21 cellular contexts compared by ENCODE assay signal in the genomic region with DNA sequence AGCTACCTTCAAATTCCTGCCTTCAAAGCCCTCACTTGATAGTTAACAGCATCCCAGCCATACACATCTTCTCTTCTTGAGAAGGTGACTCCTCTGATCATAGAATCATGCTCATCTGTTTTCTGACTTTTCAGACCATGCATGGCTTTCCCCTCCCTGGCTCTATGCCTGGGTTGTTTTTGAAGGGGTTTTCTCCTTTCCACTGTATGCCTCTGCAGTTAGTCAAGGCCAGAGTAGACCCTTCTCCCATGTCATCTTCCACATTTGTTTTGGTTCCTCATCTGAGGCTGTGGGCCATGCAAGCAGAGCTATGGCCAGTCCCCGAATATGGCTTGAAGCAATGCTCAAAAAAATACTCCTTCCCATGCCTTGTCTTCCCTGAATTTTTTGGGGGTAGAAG. TPM values are rescaled to one million over a fixed set of nuclear protein-coding genes. Genes with fewer than 3 reads are reported as not detected.
DNase-seq lines count a peak whose midpoint lies in the region; ATAC-seq and TF ChIP-seq lines count a peak whose summit lies in the region.
"Had no signal": no experiment of that assay in that cellular context is flagged by ENCODE, and none has a peak within 500 bp of the region (broad histone marks: within the 10 kb centered on the region; RNA-seq: fewer than 3 reads in every experiment).

No MANE protein-coding gene starts in this region.

- no peak for TF ChIP-seq POLR2A in transverse colon (IDR thresholded peaks at IDR 0.05)

- TF ChIP-seq CTCF in GM13977 (IDR thresholded peaks at IDR 0.05; ENCODE audit: extremely low read depth, insufficient read depth, missing control alignments) (no peak), transverse colon (IDR thresholded peaks at IDR 0.05) (no peak)

- intact Hi-C loops in transverse colon (cut with DNase I; ENCODE audit: low total_unique reads): no loop called here

- no peaks in the 10 kb centered on the region for H3K27me3 Mint-ChIP-seq in stimulated activated naive CD8-positive, alpha-beta T cell treated with anti-CD3 and anti-CD28 coated beads, Interleukin-15, Interleukin-2, amounts not matched to agents 100 ng/mL and 50 ng/mL, for 24 hours
- no peaks in the 10 kb centered on the region for H3K27me3 Mint-ChIP-seq in stimulated activated naive CD8-positive, alpha-beta T cell treated with anti-CD3 and anti-CD28 coated beads, Interleukin-15, amount 100 ng/mL, for 72 hours
- H3K27me3 Mint-ChIP-seq: CD4-positive, CD25-positive, alpha-beta regulatory T cell had no signal

- no peaks in the 10 kb centered on the region for H3K36me3 ChIP-seq in transverse colon
- H3K36me3 ChIP-seq: MG63, SJSA1 had no signal

- no peaks in the 10 kb centered on the region for H3K9me3 Mint-ChIP-seq in stimulated activated naive CD8-positive, alpha-beta T cell treated with anti-CD3 and anti-CD28 coated beads, Interleukin-15, Interleukin-2, amounts not matched to agents 100 ng/mL and 50 ng/mL, for 24 hours
- no peaks in the 10 kb centered on the region for H3K9me3 Mint-ChIP-seq in stimulated activated naive CD8-positive, alpha-beta T cell treated with anti-CD3 and anti-CD28 coated beads, Interleukin-15, amount 100 ng/mL, for 72 hours
- H3K9me3 Mint-ChIP-seq: CD4-positive, CD25-positive, alpha-beta regulatory T cell had no signal

- H3K36me3 Mint-ChIP-seq in stimulated activated naive CD8-positive, alpha-beta T cell treated with anti-CD3 and anti-CD28 coated beads, Interleukin-15, Interleukin-2, amounts not matched to agents 100 ng/mL and 50 ng/mL, for 24 hours (ENCODE audit: low read depth): peaks cover 33% of the 10 kb centered on the region

- no peak overlapping the region for H3K4me3 Mint-ChIP-seq in stimulated activated naive CD8-positive, alpha-beta T cell treated with anti-CD3 and anti-CD28 coated beads, Interleukin-15, Interleukin-2, amounts not matched to agents 100 ng/mL and 50 ng/mL, for 24 hours
- H3K4me3 Mint-ChIP-seq in stimulated activated naive CD8-positive, alpha-beta T cell treated with anti-CD3 and anti-CD28 coated beads, Interleukin-15, amount 100 ng/mL, for 72 hours: no peak overlapping the region
- H3K4me3 Mint-ChIP-seq: CD4-positive, CD25-positive, alpha-beta regulatory T cell had no signal

- H3K27me3 ChIP-seq in transverse colon: no peaks in the 10 kb centered on the region
- H3K27me3 ChIP-seq: MG63, SJSA1 had no signal

- H3K9me3 ChIP-seq in transverse colon: no peaks in the 10 kb centered on the region
- H3K9me3 ChIP-seq: MG63, SJSA1 had no signal

- in situ Hi-C loops in GM13977 (cut with MboI; ENCODE audit: low pct_unique_long_range_greater_than_20kb, low sequenced_read_pairs, unreplicated experiment): no loop called here
- in situ Hi-C loops in transverse colon (cut with MboI; ENCODE audit: low pct_ligation_motif_present in 1 of 4, low pct_unique_long_range_greater_than_20kb in 1 of 4, low sequenced_read_pairs in 3 of 4): no loop called here

- DNase-seq in stimulated activated naive CD8-positive, alpha-beta T cell treated with anti-CD3 and anti-CD28 coated beads, Interleukin-15, amount 100 ng/mL, for 72 hours: no peak
- DNase-seq in GM13977 (ENCODE audit: low spot score) (peak; percentile 57), islet precursor cell (peak; percentile 12), transverse colon (no peak)
- DNase-seq in activated naive CD4-positive, alpha-beta T cell treated with anti-CD3 and anti-CD28 coated beads, Interleukin-2, amount 50 U/mL, for 16 hours: no peak
- DNase-seq in stimulated activated CD4-positive, alpha-beta T cell treated with anti-CD3 and anti-CD28 coated beads, Interleukin-12 subunit alpha, Interleukin-12 subunit beta, amount 100 ng/mL, for 4 hours: no peak
- DNase-seq: CD4-positive, CD25-positive, alpha-beta regulatory T cell; DMS53; H7; Karpas-422; MG63; NCI-H1092; NCI-H146; NCI-H2081 treated with DMSO at 0.1 percent for 48 hours; NCI-H510A; NCI-H774; PC-3 had no signal

- peaks cover 0 to 15% (median 2%) of the 10 kb centered on the region in 4 donors for H3K4me1 ChIP-seq in transverse colon
- H3K4me1 ChIP-seq: SJSA1 had no signal

- H3K27ac Mint-ChIP-seq in stimulated activated naive CD8-positive, alpha-beta T cell treated with anti-CD3 and anti-CD28 coated beads, Interleukin-15, Interleukin-2, amounts not matched to agents 100 ng/mL and 50 ng/mL, for 24 hours: peak overlapping the region; percentile 32
- no peak overlapping the region for H3K27ac Mint-ChIP-seq in stimulated activated naive CD8-positive, alpha-beta T cell treated with anti-CD3 and anti-CD28 coated beads, Interleukin-15, amount 100 ng/mL, for 72 hours

- no peak overlapping the region for H3K4me3 ChIP-seq in transverse colon
- H3K4me3 ChIP-seq: MG63, SJSA1 had no signal

- H3K4me1 Mint-ChIP-seq in stimulated activated naive CD8-positive, alpha-beta T cell treated with anti-CD3 and anti-CD28 coated beads, Interleukin-15, Interleukin-2, amounts not matched to agents 100 ng/mL and 50 ng/mL, for 24 hours (ENCODE audit: low read depth): peaks cover 17% of the 10 kb centered on the region
- H3K4me1 Mint-ChIP-seq in stimulated activated naive CD8-positive, alpha-beta T cell treated with anti-CD3 and anti-CD28 coated beads, Interleukin-15, amount 100 ng/mL, for 72 hours: peaks cover 27% of the 10 kb centered on the region

- WGBS in transverse colon (ENCODE audit: low coverage in 1 of 2), 2 donors: 78% methylated on average over 1 of the region's 1 CpG; no CpG with 5 or more reads in 1 of the 2 donors

- peak overlapping the region in 1 of 4 donors; percentile 34 for H3K27ac ChIP-seq in transverse colon
- H3K27ac ChIP-seq: RWPE1, SJSA1 had no signal

- TF ChIP-seq EP300 in transverse colon (IDR thresholded peaks at IDR 0.05; ENCODE audit: low read depth): no peak

- no peak for ATAC-seq in stimulated activated naive CD8-positive, alpha-beta T cell treated with anti-CD3 and anti-CD28 coated beads, Interleukin-15, amount 100 ng/mL, for 72 hours
- ATAC-seq: PC-3 had no signal

RNA-seq across cellular contexts. Expression of a gene that starts 14.3 kb away (rescaled TPM):
- 100 to 1,000 TPM in 1 of 4 donors, 10 to 100 TPM in 3; 57.8 to 120 (median 78.4) TPM for total RNA-seq in transverse colon

RNA-seq across cellular contexts. Expression of a gene that starts 23.2 kb away (rescaled TPM):
- total RNA-seq in transverse colon: under 1 TPM in 2 of 4 donors, not detected in 2; 0.14 to 0.64 TPM
- total RNA-seq: CD4-positive, CD25-positive, alpha-beta regulatory T cell had no signal

RNA-seq across cellular contexts. Expression of a gene that starts 41.2 kb away (rescaled TPM):
- total RNA-seq in transverse colon: 10 to 100 TPM in 2 of 4 donors, 1 to 10 TPM in 2; 3.7 to 12.7 (median 8.7) TPM

RNA-seq across cellular contexts. Expression of a gene that starts 43.4 kb away (rescaled TPM):
- total RNA-seq in transverse colon: under 1 TPM in 2 of 4 donors, not detected in 2; 0.32 to 0.80 TPM
- total RNA-seq: IMR-90 had no signal

Comparison
In these comparisons a context has a peak if more than half of its experiments do, and no peak if none do; other contexts are left out.
1. DNase-seq: peak in GM13977 (single experiment) and islet precursor cell (single experiment); none in stimulated activated naive CD8-positive, alpha-beta T cell treated with anti-CD3 and anti-CD28 coated beads, Interleukin-15, amount 100 ng/mL, for 72 hours (0 of 2), activated naive CD4-positive, alpha-beta T cell treated with anti-CD3 and anti-CD28 coated beads, Interleukin-2, amount 50 U/mL, for 16 hours (single experiment), stimulated activated CD4-positive, alpha-beta T cell treated with anti-CD3 and anti-CD28 coated beads, Interleukin-12 subunit alpha, Interleukin-12 subunit beta, amount 100 ng/mL, for 4 hours (single experiment) and transverse colon (single experiment).